In genomic region chr1:12433323-12434053, GRCh38 we compare ENCODE assay signal across 8 cellular contexts.
DNase-seq lines count a peak whose midpoint lies in the region; ATAC-seq and TF ChIP-seq lines count a peak whose summit lies in the region.

No MANE protein-coding gene starts in this region.

- ATAC-seq in GM19023 (IDR thresholded peaks at IDR 0.05; ENCODE audit: unreplicated experiment) (no peak), HG02884 (IDR thresholded peaks at IDR 0.05; ENCODE audit: unreplicated experiment) (no peak)

- H3K4me3 ChIP-seq in MG63 = no peak overlapping the region
- H3K4me3 ChIP-seq in suprapubic skin = no peak overlapping the region

- no peak for TF ChIP-seq POLR2A in suprapubic skin (IDR thresholded peaks at IDR 0.05)

- peak overlapping the region; percentile 84 for H3K27ac ChIP-seq in angular gyrus (ENCODE audit: low read depth, low read length)
- peak overlapping the region; percentile 72 for H3K27ac ChIP-seq in layer of hippocampus (ENCODE audit: low read depth, low read length)
- H3K27ac ChIP-seq in suprapubic skin = peak overlapping the region; percentile 42

- H3K9me3 ChIP-seq in MG63 = no peaks in the 10 kb centered on the region
- H3K9me3 ChIP-seq in suprapubic skin = no peaks in the 10 kb centered on the region

- peaks cover 56% of the 10 kb centered on the region for H3K4me1 ChIP-seq in suprapubic skin

- H3K36me3 ChIP-seq in MG63 = peaks cover 15% of the 10 kb centered on the region
- H3K36me3 ChIP-seq in suprapubic skin = peaks cover 8% of the 10 kb centered on the region

- DNase-seq in MG63 (peak; percentile 39), suprapubic skin (ENCODE audit: low spot score in 2 of 2) (no peak), NCI-H2171 (lab: John Stamatoyannopoulos, UW) (no peak), GF-D8 (lab: John Stamatoyannopoulos, UW) (no peak)

- no peaks in the 10 kb centered on the region for H3K27me3 ChIP-seq in MG63
- no peaks in the 10 kb centered on the region for H3K27me3 ChIP-seq in layer of hippocampus (ENCODE audit: control insufficient read depth, insufficient read depth, low read length)
- no peaks in the 10 kb centered on the region for H3K27me3 ChIP-seq in suprapubic skin

- TF ChIP-seq CTCF in suprapubic skin (IDR thresholded peaks at IDR 0.05) = no peak

- no peak for TF ChIP-seq EP300 in suprapubic skin (IDR thresholded peaks at IDR 0.05)

- WGBS in suprapubic skin = 76% methylated on average over 12 of the region's 12 CpGs
